32 cellular contexts compared by ENCODE assay signal in the genomic region with DNA sequence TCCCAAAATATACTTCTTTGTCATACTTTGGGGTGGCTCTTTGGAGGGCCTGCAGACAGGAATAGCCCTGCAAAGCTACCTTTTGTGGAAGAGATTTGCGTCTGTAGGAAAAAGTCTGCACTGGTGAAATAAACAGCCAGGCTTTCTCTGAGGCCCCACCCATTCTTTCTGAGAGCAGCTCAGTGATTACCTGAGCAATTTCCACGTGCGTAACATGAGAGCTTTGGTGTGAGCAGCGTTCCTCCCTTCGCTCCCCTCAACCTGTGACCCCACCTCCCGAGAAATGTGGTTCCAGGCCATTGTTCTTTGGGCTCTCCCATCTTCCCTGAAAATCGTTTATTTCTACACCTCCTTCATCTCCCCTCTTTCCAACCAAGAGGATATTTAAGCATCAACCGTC. TPM values are rescaled to one million over a fixed set of nuclear protein-coding genes. Genes with fewer than 3 reads are reported as not detected.
"Had no signal": no experiment of that assay in that cellular context is flagged by ENCODE, and none has a peak within 500 bp of the region (broad histone marks: within the 10 kb centered on the region; RNA-seq: fewer than 3 reads in every experiment).

No MANE protein-coding gene starts in this region.

- H3K4me3 ChIP-seq: gastrocnemius medialis, left ventricle myocardium inferior, mucosa of descending colon, right lobe of liver, tibial artery, upper lobe of right lung had no signal

- H3K9me3 ChIP-seq: gastrocnemius medialis, left ventricle myocardium inferior, mucosa of descending colon, right lobe of liver, tibial artery, upper lobe of right lung had no signal

- FAIRE-seq: astrocyte, TTC549 had no signal

- ATAC-seq: activated CD4-positive, CD25-positive, alpha-beta regulatory T cell treated with anti-CD3 and anti-CD28 coated beads, Interleukin-2, amount 50 U/mL, for 24 hours; effector memory CD8-positive, alpha-beta T cell; gastrocnemius medialis; mucosa of descending colon; stimulated activated memory B cell treated with anti-CD40 and anti-IgM and Interleukin-4, amounts not matched to agents 10 μg/mL and 1 μg/mL and 100 μg/mL, for 72 hours; stimulated activated naive CD8-positive, alpha-beta T cell treated with anti-CD3 and anti-CD28 coated beads, Interleukin-15, amount 100 ng/mL, for 72 hours; upper lobe of right lung had no signal

- H3K36me3 ChIP-seq: brain microvascular endothelial cell, gastrocnemius medialis, left ventricle myocardium inferior, right lobe of liver, tibial artery, upper lobe of right lung had no signal

- H3K27me3 ChIP-seq: brain microvascular endothelial cell, gastrocnemius medialis, right lobe of liver, tibial artery, upper lobe of right lung had no signal

- H3K27ac ChIP-seq: brain microvascular endothelial cell, gastrocnemius medialis, left ventricle myocardium inferior, tibial artery, upper lobe of right lung, VCaP had no signal

- H3K4me1 ChIP-seq: gastrocnemius medialis, left ventricle myocardium inferior, tibial artery, upper lobe of right lung had no signal

- DNase-seq: activated CD4-positive, alpha-beta T cell treated with anti-CD3 and anti-CD28 coated beads for 48 hours; activated CD4-positive, alpha-beta T cell treated with anti-CD3 and anti-CD28 coated beads, Interleukin-2, amount 50 U/mL, for 48 hours; activated CD8-positive, alpha-beta memory T cell treated with anti-CD3 and anti-CD28 coated beads, Interleukin-2, amount 50 U/mL, for 4 hours; activated gamma-delta T cell treated with Interleukin-2 at 50 U/mL for 16 hours; activated naive CD4-positive, alpha-beta T cell treated with anti-CD3 and anti-CD28 coated beads, Interleukin-2, amount 50 U/mL, for 16 hours; activated T-cell treated with anti-CD3 and anti-CD28 coated beads, Interleukin-2, amount 50 U/mL, for 1 hour; amniotic stem cell; brain microvascular endothelial cell; cortex of kidney; effector memory CD8-positive, alpha-beta T cell; erythroblast; gastrocnemius medialis; glutamatergic neuron; hippocampal formation; left ventricle myocardium inferior; mucosa of descending colon; stimulated activated CD4-positive, alpha-beta T cell treated with anti-CD3 and anti-CD28 coated beads, Interleukin-4, amount 100 ng/mL, for 4 hours; stimulated activated CD8-positive, alpha-beta memory T cell treated with anti-CD3 and anti-CD28 coated beads, Interleukin-4, amount 100 ng/mL, for 48 hours; stimulated activated naive CD8-positive, alpha-beta T cell treated with anti-CD3 and anti-CD28 coated beads, Interleukin-15, amount 100 ng/mL, for 72 hours; substantia nigra; T-helper 9 cell; tibial artery; upper lobe of right lung had no signal

RNA-seq across cellular contexts. Expression of a gene that starts 23.8 kb away (rescaled TPM):
- total RNA-seq: chondrocyte, lung microvascular endothelial cell, skeletal muscle tissue had no signal
